ENCODE assay signal across 1 cellular context in genomic region chr17:43574896-43575525, GRCh38.
TF ChIP-seq lines count a peak whose summit lies in the region.

No MANE protein-coding gene starts in this region.

TF ChIP-seq in HepG2, 621 proteins besides CTCF, POLR2A, EP300 and RAD21 (continued from another document):
- TF ChIP-seq ZNF230 (CRISPR knock-in tag; IDR thresholded peaks at IDR 0.05): 0 out of 2 replicates have a peak, but pooled peaks have one; percentile 21
- TF ChIP-seq TGIF2 (CRISPR knock-in tag; IDR thresholded peaks at IDR 0.05): 0 out of 2 replicates have a peak, but pooled peaks have one; percentile 43
- TF ChIP-seq ZNF574 (CRISPR knock-in tag; IDR thresholded peaks at IDR 0.05): 0 out of 2 replicates have a peak, but pooled peaks have one; percentile 27
- no peak for TF ChIP-seq ELF3 (CRISPR knock-in tag; IDR thresholded peaks at IDR 0.05)
- TF ChIP-seq HINFP (CRISPR knock-in tag; IDR thresholded peaks at IDR 0.05; ENCODE audit: low read depth): 0 out of 2 replicates have a peak, but pooled peaks have one; percentile 7
- TF ChIP-seq HIC2 (CRISPR knock-in tag; IDR thresholded peaks at IDR 0.05; ENCODE audit: low read depth): 0 out of 2 replicates have a peak, but pooled peaks have one; percentile 3
